In genomic region chr9:111661802-111662491, GRCh38 we compare ENCODE assay signal across 8 cellular contexts. TPM values are rescaled to one million over a fixed set of nuclear protein-coding genes. Genes with fewer than 3 reads are reported as not detected.
DNase-seq lines count a peak whose midpoint lies in the region; ATAC-seq and TF ChIP-seq lines count a peak whose summit lies in the region.

No MANE protein-coding gene starts in this region.

- H3K9ac ChIP-seq in GM23248 (peak overlapping the region; percentile 82), colonic mucosa (ENCODE audit: low read depth in 2 of 2, low read length in 2 of 2) (peak overlapping the region; percentile 38 to 79)

- no peaks in the 10 kb centered on the region for H4K20me1 ChIP-seq in GM23248 (ENCODE audit: insufficient read depth)

- intact Hi-C loops in activated B cell treated with CpG ODN at 0.5 μM for 24 hours (cut with micrococcal nuclease) (loop anchor here (1.0 to 10.0 kb wide), 3 partner anchors 31 to 717 kb away; partner anchors contain the start of genes DNAJC25 and ECPAS), colonic mucosa (cut with DNase I) (no loop called here)

- no peaks in the 10 kb centered on the region for H3K9me2 ChIP-seq in GM23248 (ENCODE audit: insufficient read depth)

- H3K9me3 Mint-ChIP-seq in activated B cell treated with CpG ODN at 0.5 μM for 24 hours: no peaks in the 10 kb centered on the region

- peaks cover 50% of the 10 kb centered on the region for H3K79me2 ChIP-seq in GM23248 (ENCODE audit: insufficient read depth)

- H3K4me2 ChIP-seq in GM23248 (ENCODE audit: unreplicated experiment): peak overlapping the region; percentile 98

- H3K27ac ChIP-seq in GM23248 (peak overlapping the region; percentile 61), colonic mucosa (peak overlapping the region; percentile 45)

- H3K9me3 ChIP-seq in GM23248 (ENCODE audit: low read depth): no peaks in the 10 kb centered on the region
- no peaks in the 10 kb centered on the region for H3K9me3 ChIP-seq in colonic mucosa

- 1% methylated on average over 28 to 40 of the region's 57 CpGs for WGBS in GM23248 (ENCODE audit: low coverage in 1 of 2, low lambda C conversion rate in 2 of 2, missing lambda C conversion rate in 2 of 2), 2 experiments

- H3K36me3 Mint-ChIP-seq in activated B cell treated with CpG ODN at 0.5 μM for 24 hours (ENCODE audit: low read depth): peaks cover 17% of the 10 kb centered on the region

- TF ChIP-seq CTCF in activated B cell treated with CpG ODN at 0.5 μM for 24 hours (IDR thresholded peaks at IDR 0.05): no peak
- TF ChIP-seq CTCF in colonic mucosa (IDR thresholded peaks at IDR 0.05): no peak

- H3K4me1 ChIP-seq in GM23248 (ENCODE audit: insufficient read depth): peaks cover 10% of the 10 kb centered on the region; the same call in 1 of the 2 replicates
- no peaks in the 10 kb centered on the region for H3K4me1 ChIP-seq in colonic mucosa

- peak overlapping the region; percentile 82 for H3K4me3 ChIP-seq in GM08714 (ENCODE audit: low read length)
- peak overlapping the region; percentile 93 for H3K4me3 ChIP-seq in GM23248
- peak overlapping the region; percentile 66 for H3K4me3 ChIP-seq in colonic mucosa

- ATAC-seq in activated B cell treated with CpG ODN at 0.5 μM for 24 hours (ENCODE audit: low read depth): peak; percentile 29

- H3K36me3 ChIP-seq in GM23248 (ENCODE audit: low read depth): no peaks in the 10 kb centered on the region
- no peaks in the 10 kb centered on the region for H3K36me3 ChIP-seq in colonic mucosa

- H3K4me3 Mint-ChIP-seq in activated B cell treated with CpG ODN at 0.5 μM for 24 hours: peak overlapping the region; percentile 95

- DNase-seq in GM23248: peak; percentile 73
- peak; percentile 37 for DNase-seq in LHCN-M2 (ENCODE audit: low read depth)
- DNase-seq in activated B cell treated with CpG ODN at 0.5 μM for 24 hours: peak; percentile 34
- peak; percentile 40 for DNase-seq in colonic mucosa
- DNase-seq in left kidney (ENCODE audit: low read depth, low spot score): peak; percentile 81
- peak; percentile 31 for DNase-seq in stimulated activated CD4-positive, alpha-beta T cell treated with anti-CD3 and anti-CD28 coated beads, Interleukin-4, amount 100 ng/mL, for 1 hour
- DNase-seq in effector CD8-positive, alpha-beta T cell (lab: John Stamatoyannopoulos, UW): no peak

- H3K27ac Mint-ChIP-seq in activated B cell treated with CpG ODN at 0.5 μM for 24 hours: peak overlapping the region; percentile 85

- CTCF ChIA-PET in activated B cell treated with CpG ODN at 0.5 μM for 24 hours (lab: Charles Lee): no interaction called here

- POLR2A ChIA-PET in activated B cell treated with CpG ODN at 0.5 μM for 24 hours (lab: Charles Lee): interaction anchor here (0.7 to 2.9 kb wide), 2 partner anchors 31 to 323 kb away, joined by 3 to 17 read pairs; partner anchors contain the start of gene DNAJC25

- H3K4me1 Mint-ChIP-seq in activated B cell treated with CpG ODN at 0.5 μM for 24 hours: peaks cover 27% of the 10 kb centered on the region

- H2AFZ ChIP-seq in GM23248: peak overlapping the region; percentile 93

- 0 out of 2 replicates have a peak, but pooled peaks cover 8% of the 10 kb centered on the region for H3F3A ChIP-seq in GM23248 (ENCODE audit: insufficient read depth)

- H3K27me3 ChIP-seq in GM23248 (replicated peaks; ENCODE audit: insufficient read depth) (no peaks in the 10 kb centered on the region), colonic mucosa (no peaks in the 10 kb centered on the region)

- no peaks in the 10 kb centered on the region for H3K27me3 Mint-ChIP-seq in activated B cell treated with CpG ODN at 0.5 μM for 24 hours

- in situ Hi-C loops in GM23248 (cut with MboI): no loop called here

RNA-seq across cellular contexts. Expression of gene GNG10, which starts 0.5 kb away (rescaled TPM):
- total RNA-seq in GM23248 (2014; rRNA removed; shearing (Covaris generic)): 110 and 116 TPM in 2 replicates
- polyA plus RNA-seq in GM23248 (2016; fragmentation: Nextera tagmentation; extraction: Ambion mirVana): 121 and 122 TPM in 2 replicates
- 117 and 122 TPM in 2 replicates for total RNA-seq in LHCN-M2 (2014; rRNA removed)
- 32.5 TPM for polyA plus RNA-seq in LHCN-M2 (2012)
- total RNA-seq in activated B cell treated with CpG ODN at 0.5 μM for 24 hours: 9.3 and 10.2 TPM in 2 replicates
- total RNA-seq in colonic mucosa: 10 to 100 TPM; 12.6 to 27.3 TPM

RNA-seq across cellular contexts. Expression of gene DNAJC25, which starts 30.8 kb away (rescaled TPM):
- total RNA-seq in GM23248 (2014; rRNA removed; shearing (Covaris generic)): 14.4 and 15.0 TPM in 2 replicates
- polyA plus RNA-seq in GM23248 (2016; fragmentation: Nextera tagmentation; extraction: Ambion mirVana): 10.2 and 11.2 TPM in 2 replicates
- total RNA-seq in LHCN-M2 (2014; rRNA removed): 9.0 and 12.9 TPM in 2 replicates
- polyA plus RNA-seq in LHCN-M2 (2012): 4.2 TPM
- 3.5 and 4.3 TPM in 2 replicates for total RNA-seq in activated B cell treated with CpG ODN at 0.5 μM for 24 hours
- 1 to 10 TPM; 7.8 to 9.0 TPM for total RNA-seq in colonic mucosa
